Comparison of ENCODE assay signal across 1 cellular context in genomic region chr6:167211870-167212715, GRCh38.
TF ChIP-seq lines count a peak whose summit lies in the region.

No MANE protein-coding gene starts in this region.

TF ChIP-seq in HepG2, 621 proteins besides CTCF, POLR2A, EP300 and RAD21 (continued from another document):
- TF ChIP-seq, protein P1, sequence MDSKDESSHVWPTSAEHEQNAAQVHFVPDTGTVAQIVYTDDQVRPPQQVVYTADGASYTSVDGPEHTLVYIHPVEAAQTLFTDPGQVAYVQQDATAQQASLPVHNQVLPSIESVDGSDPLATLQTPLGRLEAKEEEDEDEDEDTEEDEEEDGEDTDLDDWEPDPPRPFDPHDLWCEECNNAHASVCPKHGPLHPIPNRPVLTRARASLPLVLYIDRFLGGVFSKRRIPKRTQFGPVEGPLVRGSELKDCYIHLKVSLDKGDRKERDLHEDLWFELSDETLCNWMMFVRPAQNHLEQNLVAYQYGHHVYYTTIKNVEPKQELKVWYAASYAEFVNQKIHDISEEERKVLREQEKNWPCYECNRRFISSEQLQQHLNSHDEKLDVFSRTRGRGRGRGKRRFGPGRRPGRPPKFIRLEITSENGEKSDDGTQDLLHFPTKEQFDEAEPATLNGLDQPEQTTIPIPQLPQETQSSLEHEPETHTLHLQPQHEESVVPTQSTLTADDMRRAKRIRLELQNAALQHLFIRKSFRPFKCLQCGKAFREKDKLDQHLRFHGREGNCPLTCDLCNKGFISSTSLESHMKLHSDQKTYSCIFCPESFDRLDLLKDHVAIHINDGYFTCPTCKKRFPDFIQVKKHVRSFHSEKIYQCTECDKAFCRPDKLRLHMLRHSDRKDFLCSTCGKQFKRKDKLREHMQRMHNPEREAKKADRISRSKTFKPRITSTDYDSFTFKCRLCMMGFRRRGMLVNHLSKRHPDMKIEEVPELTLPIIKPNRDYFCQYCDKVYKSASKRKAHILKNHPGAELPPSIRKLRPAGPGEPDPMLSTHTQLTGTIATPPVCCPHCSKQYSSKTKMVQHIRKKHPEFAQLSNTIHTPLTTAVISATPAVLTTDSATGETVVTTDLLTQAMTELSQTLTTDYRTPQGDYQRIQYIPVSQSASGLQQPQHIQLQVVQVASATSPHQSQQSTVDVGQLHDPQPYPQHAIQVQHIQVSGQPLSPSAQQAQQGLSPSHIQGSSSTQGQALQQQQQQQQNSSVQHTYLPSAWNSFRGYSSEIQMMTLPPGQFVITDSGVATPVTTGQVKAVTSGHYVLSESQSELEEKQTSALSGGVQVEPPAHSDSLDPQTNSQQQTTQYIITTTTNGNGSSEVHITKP (CRISPR knock-in tag; IDR thresholded peaks at IDR 0.05; ENCODE audit: low read depth), result 0 out of 2 replicates have a peak, but pooled peaks have one; percentile 37
- no peak for TF ChIP-seq KAT2B (IDR thresholded peaks at IDR 0.05; ENCODE audit: borderline replicate concordance, low read depth, low read length)
